Comparison of ENCODE assay signal across 9 cellular contexts in the genomic region with DNA sequence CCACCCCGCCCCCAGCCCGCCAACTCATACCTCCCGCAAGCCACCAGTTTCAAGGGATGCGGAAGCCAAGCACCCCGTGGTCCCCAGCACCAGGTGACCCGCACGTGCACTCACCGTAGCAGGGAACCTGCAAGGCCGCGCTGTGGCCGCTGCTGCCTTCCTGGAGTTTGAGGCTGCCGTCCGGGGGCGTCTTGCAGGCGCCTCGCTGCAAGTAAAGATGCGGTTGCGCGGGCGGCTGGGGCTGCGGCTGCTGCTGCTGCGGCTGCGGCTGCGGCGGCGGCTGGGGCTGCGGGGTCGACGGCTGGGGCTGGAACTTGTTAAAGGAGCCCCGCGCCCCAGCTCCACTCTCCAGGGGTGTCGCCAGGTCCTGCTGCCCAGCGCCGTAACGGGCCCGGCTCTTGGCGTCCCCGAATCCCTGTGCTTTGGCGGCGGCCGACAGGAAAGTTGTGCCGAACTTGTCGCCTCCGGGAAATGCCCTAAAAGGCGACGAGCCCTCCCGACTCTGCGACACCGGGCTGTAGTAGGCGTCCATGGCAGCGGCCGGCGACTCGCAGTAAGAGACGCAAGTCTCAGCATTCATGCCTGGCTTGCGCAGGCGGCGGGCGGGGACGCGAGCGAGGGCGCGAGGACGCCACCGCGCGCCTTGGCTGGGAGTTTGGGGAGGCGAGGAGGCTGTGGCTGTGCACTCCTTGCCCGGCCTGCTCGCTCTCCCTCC. TPM values are rescaled to one million over a fixed set of nuclear protein-coding genes. Genes with fewer than 3 reads are reported as not detected.
A peak's percentile ranks its signal among the peaks of the same experiment; 100 is the strongest.
DNase-seq lines count a peak whose midpoint lies in the region; ATAC-seq, FAIRE-seq and TF ChIP-seq lines count a peak whose summit lies in the region.
"Had no signal": no experiment of that assay in that cellular context is flagged by ENCODE, and none has a peak within 500 bp of the region (broad histone marks: within the 10 kb centered on the region; RNA-seq: fewer than 3 reads in every experiment).

A gene (minus strand): TSS at position 657 of the 715 bp plus-strand sequence. CDS start 77 bp downstream, at position 580.

- TF ChIP-seq EP300 in HepG2 (IDR thresholded peaks at IDR 0.05; ENCODE audit: low read depth in 2 of 2, low read length in 2 of 2) (no peak), HepG2 (CRISPR knock-in tag; IDR thresholded peaks at IDR 0.05; ENCODE audit: borderline replicate concordance) (no peak)

- H3K36me3 Mint-ChIP-seq in CD4-positive, alpha-beta memory T cell, result no peaks in the 10 kb centered on the region

- H3K9me3 Mint-ChIP-seq in CD4-positive, alpha-beta memory T cell, result peaks cover 0 to 9% (median under 1%) of the 10 kb centered on the region in 8 donors

- no peak for TF ChIP-seq POLR2A in HepG2 (IDR thresholded peaks at IDR 0.05; ENCODE audit: insufficient read depth in 1 of 2, low read depth in 2 of 2, low read length in 2 of 2)

- H3K27me3 Mint-ChIP-seq in CD4-positive, alpha-beta memory T cell, result peaks cover 60 to 69% of the 10 kb centered on the region in 2 donors

- in situ Hi-C loops in HepG2 (cut with HindIII; ENCODE audit: extremely low pct_ligation_motif_present, low pct_unique_long_range_greater_than_20kb), result loop anchor here (25.0 kb wide), 2 partner anchors 103 to 578 kb away; no protein-coding TSS in a partner anchor

- H3K4me3 Mint-ChIP-seq in CD4-positive, alpha-beta memory T cell, result peak within 1 kb of the TSS; percentile 61 to 84 (median 70)

- H3K9ac ChIP-seq in HepG2 (ENCODE audit: insufficient read depth, low read depth, low read length), result no peak within 1 kb of the TSS

- H3K9me3 ChIP-seq in CD4-positive, alpha-beta memory T cell (ENCODE audit: control insufficient read depth in 1 of 2, low read length in 2 of 2), result no peaks in the 10 kb centered on the region
- H3K9me3 ChIP-seq in MG63, result no peaks in the 10 kb centered on the region
- H3K9me3 ChIP-seq in ascending aorta, result no peaks in the 10 kb centered on the region
- H3K9me3 ChIP-seq in HepG2 (ENCODE audit: low read length), result no peaks in the 10 kb centered on the region
- no peaks in the 10 kb centered on the region for H3K9me3 ChIP-seq in upper lobe of right lung

- DNase-seq in CD4-positive, alpha-beta memory T cell, result peak in 1 of 5 donors; percentile 14
- DNase-seq in MG63 (peak; percentile 68), ascending aorta (ENCODE audit: low spot score in 2 of 2) (no peak), HepG2 (ENCODE audit: low spot score) (no peak), upper lobe of right lung (no peak), NCI-H2029 treated with DMSO at 0.1 percent for 48 hours (lab: John Stamatoyannopoulos, UW) (no peak), kidney tubule cell (ENCODE audit: low spot score) (no peak)
- no peak for DNase-seq in effector CD8-positive, alpha-beta T cell (lab: John Stamatoyannopoulos, UW)

- H2AFZ ChIP-seq in HepG2 (ENCODE audit: low read length), result no peak within 1 kb of the TSS

- FAIRE-seq in HepG2 (lab: Jason Lieb, UNC), result no peak
- FAIRE-seq: endometrium had no signal

- H3K4me1 Mint-ChIP-seq in CD4-positive, alpha-beta memory T cell, result peaks cover 14 to 36% (median 21%) of the 10 kb centered on the region in 4 donors

- ATAC-seq in HepG2, result no peak
- ATAC-seq in upper lobe of right lung, result no peak

- no peak within 1 kb of the TSS for H3K4me2 ChIP-seq in HepG2 (ENCODE audit: low read depth, low read length)

- peaks cover 62% of the 10 kb centered on the region for H3K27me3 ChIP-seq in CD4-positive, alpha-beta memory T cell (ENCODE audit: insufficient read depth, low read length)
- peaks cover 23% of the 10 kb centered on the region for H3K27me3 ChIP-seq in MG63
- H3K27me3 ChIP-seq in ascending aorta, result peaks cover 40% of the 10 kb centered on the region
- peaks cover 14 to 89% of the 10 kb centered on the region in 2 experiments for H3K27me3 ChIP-seq in HepG2 (ENCODE audit: control insufficient read depth in 1 of 2, insufficient read depth in 2 of 2, low read length in 2 of 2)
- H3K27me3 ChIP-seq in upper lobe of right lung, result peaks cover 96% of the 10 kb centered on the region

- H4K20me1 ChIP-seq in HepG2 (ENCODE audit: insufficient read depth, low read length), result no peaks in the 10 kb centered on the region

- CTCF ChIA-PET in CD4-positive, alpha-beta memory T cell (lab: Charles Lee; ENCODE audit: partially characterized antibody), result no interaction called here
- CTCF ChIA-PET in HepG2 (lab: Yijun Ruan, JAX; ENCODE audit: low intra/inter-chr PET ratio, low total read pairs), result no interaction called here

- POLR2A ChIA-PET in CD4-positive, alpha-beta memory T cell (lab: Charles Lee; ENCODE audit: partially characterized antibody), result no interaction called here
- POLR2A ChIA-PET in HepG2 (lab: Yijun Ruan, JAX), result no interaction called here

- H3K4me1 ChIP-seq in CD4-positive, alpha-beta memory T cell (ENCODE audit: insufficient read depth, low read length), result peaks cover 16% of the 10 kb centered on the region
- H3K4me1 ChIP-seq in ascending aorta (peaks cover 7 to 28% of the 10 kb centered on the region in 2 donors), HepG2 (ENCODE audit: insufficient read depth, low read length) (no peaks in the 10 kb centered on the region; the same call in 1 of the 2 replicates), upper lobe of right lung (peaks cover 28% of the 10 kb centered on the region)

- no peak for TF ChIP-seq CTCF in ascending aorta (IDR thresholded peaks at IDR 0.05)
- no peak for TF ChIP-seq CTCF in HepG2 (CRISPR knock-in tag; IDR thresholded peaks at IDR 0.05)
- no peak for TF ChIP-seq CTCF in upper lobe of right lung (IDR thresholded peaks at IDR 0.05)

- intact Hi-C loops in CD4-positive, alpha-beta memory T cell (cut with micrococcal nuclease), result no loop called here
- intact Hi-C loops in ascending aorta (cut with DNase I), result no loop called here
- intact Hi-C loops in HepG2 (cut with micrococcal nuclease; ENCODE audit: unreplicated experiment), result no loop called here
- intact Hi-C loops in upper lobe of right lung (cut with DNase I), result no loop called here

- TF ChIP-seq RAD21 in HepG2 (CRISPR knock-in tag; IDR thresholded peaks at IDR 0.05), result no peak

- no peaks in the 10 kb centered on the region for H3K36me3 ChIP-seq in CD4-positive, alpha-beta memory T cell (ENCODE audit: insufficient read depth, low read length)
- H3K36me3 ChIP-seq in MG63, result no peaks in the 10 kb centered on the region
- no peaks in the 10 kb centered on the region for H3K36me3 ChIP-seq in ascending aorta
- H3K36me3 ChIP-seq in HepG2 (replicated peaks in 1 of 2; ENCODE audit: control insufficient read depth in 1 of 2, insufficient read depth in 2 of 2, low read length in 2 of 2), result no peaks in the 10 kb centered on the region
- no peaks in the 10 kb centered on the region for H3K36me3 ChIP-seq in upper lobe of right lung

- no peaks in the 10 kb centered on the region for H3K79me2 ChIP-seq in HepG2 (ENCODE audit: insufficient read depth, low read length)

- H3K27ac ChIP-seq in CD4-positive, alpha-beta memory T cell (ENCODE audit: low read depth, low read length), result no peak within 1 kb of the TSS
- H3K27ac ChIP-seq in ascending aorta (no peak within 1 kb of the TSS), HepG2 (ENCODE audit: extremely low read length, insufficient read depth, low read length) (no peak within 1 kb of the TSS), upper lobe of right lung (no peak within 1 kb of the TSS)

- H3K27ac Mint-ChIP-seq in CD4-positive, alpha-beta memory T cell, result no peak within 1 kb of the TSS

- H3K4me3 ChIP-seq in CD4-positive, alpha-beta memory T cell (ENCODE audit: low read length in 2 of 2), result peak within 1 kb of the TSS in 1 of 2 donors; percentile 19
- H3K4me3 ChIP-seq in MG63 (peak within 1 kb of the TSS; percentile 50), ascending aorta (peak within 1 kb of the TSS; percentile 56 to 58), HepG2 (replicated peaks in 1 of 3; ENCODE audit: insufficient read depth in 1 of 3, low read depth in 2 of 3, low read length in 3 of 3) (peak within 1 kb of the TSS in 1 of 3 experiments; percentile 37; a peak in 1 of 6 replicates), upper lobe of right lung (peak within 1 kb of the TSS; percentile 26)

- BruUV-seq in HepG2 (replicated peaks; lab: Mats Ljungman, UMichigan), result no TSS peak

- WGBS in HepG2 (ENCODE audit: low lambda C conversion rate), result 23% methylated on average over 24 of the region's 71 CpGs

TF ChIP-seq in HepG2, 621 proteins besides CTCF, POLR2A, EP300 and RAD21 (continues in another document):
- TF ChIP-seq ZNF24 (IDR thresholded peaks at IDR 0.05), result no peak

RNA-seq across cellular contexts. Expression of the gene that starts here (rescaled TPM):
- not detected for total RNA-seq in CD4-positive, alpha-beta memory T cell
- not detected for polyA plus RNA-seq in CD4-positive, alpha-beta memory T cell
- 0.16 TPM in 1 of 2 replicates, not detected in the other for total RNA-seq in MG63 (2014; rRNA removed; shearing (Covaris generic); ENCODE audit: low replicate concordance)
- total RNA-seq in ascending aorta (not detected), HepG2 (2016; rRNA removed; fragmentation: Illumina TruSeq; extraction: Trizol) (not detected in 2 replicates), upper lobe of right lung (not detected)
- total RNA-seq in HepG2 (2016; cell fraction: cytosol; rRNA removed; fragmentation: Illumina TruSeq; extraction: Trizol; ENCODE audit: low read depth), result not detected in 2 replicates
- not detected in 2 replicates for total RNA-seq in HepG2 (2016; cell fraction: insoluble cytoplasmic fraction; rRNA removed; fragmentation: Illumina TruSeq; extraction: Trizol)
- not detected in 2 replicates for total RNA-seq in HepG2 (2016; cell fraction: membrane; rRNA removed; fragmentation: Illumina TruSeq; extraction: Trizol)
- total RNA-seq in HepG2 (2016; cell fraction: nucleus; rRNA removed; fragmentation: Illumina TruSeq; extraction: Trizol), result not detected in 2 replicates
- polyA plus RNA-seq in HepG2 (2011; rRNA removed), result not detected in 2 replicates
- polyA plus RNA-seq in HepG2 (2011; cell fraction: cytosol; rRNA removed), result not detected in 2 replicates
- polyA plus RNA-seq in HepG2 (2011; cell fraction: nucleus; rRNA removed), result not detected in 2 replicates
- 0.07 TPM in 1 of 2 replicates, not detected in the other for polyA plus RNA-seq in HepG2 (2012)
- polyA plus RNA-seq in HepG2 (2016; cell fraction: cytosol; fragmentation: Illumina TruSeq; extraction: Trizol; ENCODE audit: low read depth), result not detected in 2 replicates
- not detected in 2 replicates for polyA plus RNA-seq in HepG2 (2016; cell fraction: insoluble cytoplasmic fraction; fragmentation: Illumina TruSeq; extraction: Trizol; ENCODE audit: low read depth)
- polyA plus RNA-seq in HepG2 (2016; cell fraction: membrane; fragmentation: Illumina TruSeq; extraction: Trizol; ENCODE audit: low read depth), result not detected in 2 replicates
- not detected in 2 replicates for polyA plus RNA-seq in HepG2 (2016; cell fraction: nucleus; fragmentation: Illumina TruSeq; extraction: Trizol; ENCODE audit: insufficient read depth, low read depth)
- polyA minus RNA-seq in HepG2 (2011; rRNA and poly(A)+ RNA removed; ENCODE audit: low replicate concordance), result not detected in 2 replicates
- not detected in 2 replicates for polyA minus RNA-seq in HepG2 (2011; cell fraction: cytosol; rRNA and poly(A)+ RNA removed)
- not detected in 2 replicates for polyA minus RNA-seq in HepG2 (2011; cell fraction: nucleus; rRNA and poly(A)+ RNA removed)

Comparison
In these comparisons a context has a peak if more than half of its experiments do, and no peak if none do; other contexts are left out.
1. Peak in DNase-seq and H3K4me3 ChIP-seq in MG63; RNA of the gene not detected or under 1 TPM.